Comparison of ENCODE assay signal across 18 cellular contexts in the genomic region with DNA sequence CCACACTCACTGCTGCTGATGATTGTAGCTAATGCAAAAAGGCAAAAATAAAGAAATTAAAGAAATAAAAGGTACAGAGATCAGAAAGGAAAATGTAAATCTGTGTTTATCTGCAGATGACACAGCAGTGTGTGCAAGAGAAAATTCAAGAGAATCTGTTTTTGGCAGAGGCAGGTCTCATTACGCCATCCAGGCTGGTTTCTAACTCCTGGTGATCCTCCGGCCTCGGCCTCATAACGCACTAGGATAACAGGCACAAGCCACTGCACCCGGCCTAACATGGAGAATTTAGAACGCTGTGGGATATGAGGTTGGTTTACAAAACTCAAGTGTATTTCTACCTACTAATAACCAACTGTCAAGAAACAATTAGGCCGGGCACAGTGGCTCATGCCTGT. TPM values are rescaled to one million over a fixed set of nuclear protein-coding genes. Genes with fewer than 3 reads are reported as not detected.
DNase-seq lines count a peak whose midpoint lies in the region; ATAC-seq and TF ChIP-seq lines count a peak whose summit lies in the region.
"Had no signal": no experiment of that assay in that cellular context is flagged by ENCODE, and none has a peak within 500 bp of the region (broad histone marks: within the 10 kb centered on the region; RNA-seq: fewer than 3 reads in every experiment).

No MANE protein-coding gene starts in this region.

- no peaks in the 10 kb centered on the region for H3K9me2 ChIP-seq in DOHH2 (replicated peaks; ENCODE audit: control insufficient read depth, low read length)

- H3K36me3 ChIP-seq in DOHH2 (ENCODE audit: control insufficient read depth, low read length) (peaks cover 78% of the 10 kb centered on the region), A673 (ENCODE audit: insufficient read depth, low read length, poor library complexity, severe bottlenecking) (peaks cover 58% of the 10 kb centered on the region)

- TF ChIP-seq CTCF in DOHH2 (IDR thresholded peaks at IDR 0.05; ENCODE audit: low read depth, low read length, poor library complexity, severe bottlenecking) (no peak), A673 (conservative IDR thresholded peaks at IDR 0.05; ENCODE audit: low read depth, low read length) (no peak)

- peak overlapping the region; percentile 99 for H3K27ac ChIP-seq in DOHH2 (ENCODE audit: low read depth, low read length)
- no peak overlapping the region for H3K27ac ChIP-seq in A673 (ENCODE audit: low read depth, low read length, poor library complexity, severe bottlenecking)
- H3K27ac ChIP-seq: left ventricle myocardium inferior had no signal

- peak overlapping the region; percentile 51 for H3K4me3 ChIP-seq in DOHH2 (ENCODE audit: low read length)
- no peak overlapping the region for H3K4me3 ChIP-seq in A673 (ENCODE audit: low read depth, low read length, poor library complexity, severe bottlenecking)
- H3K4me3 ChIP-seq: left ventricle myocardium inferior, right atrium auricular region had no signal

- H3K9me3 Mint-ChIP-seq in IgD-negative memory B cell (no peaks in the 10 kb centered on the region), naive B cell (no peaks in the 10 kb centered on the region)
- no peaks in the 10 kb centered on the region for H3K9me3 Mint-ChIP-seq in activated T-helper 1 cell treated with anti-CD3 and anti-CD28 coated beads, Interleukin-12 subunit alpha, Interleukin-12 subunit beta, Interleukin-2, Interleukin-4 antibody, amounts not matched to agents 30 ng/mL and 10 ng/mL and 1 ng/mL, durations not matched to agents 14 hours and 24 hours and 36 hours
- H3K9me3 Mint-ChIP-seq: H9 had no signal

- H3K27ac Mint-ChIP-seq in IgD-negative memory B cell (peak overlapping the region; percentile 4 to 81 (median 48)), naive B cell (peak overlapping the region; percentile 14 to 95 (median 84))
- H3K27ac Mint-ChIP-seq in activated T-helper 1 cell treated with anti-CD3 and anti-CD28 coated beads, Interleukin-12 subunit alpha, Interleukin-12 subunit beta, Interleukin-2, Interleukin-4 antibody, amounts not matched to agents 30 ng/mL and 10 ng/mL and 1 ng/mL, durations not matched to agents 14 hours and 24 hours and 36 hours: peak overlapping the region; percentile 50
- H3K27ac Mint-ChIP-seq: H9 had no signal

- no peak for DNase-seq in activated T-helper 1 cell treated with anti-CD3 and anti-CD28 coated beads, Interleukin-12 subunit alpha, Interleukin-12 subunit beta, Interleukin-2, Interleukin-4 antibody, amounts not matched to agents 30 ng/mL and 10 ng/mL and 1 ng/mL, durations not matched to agents 14 hours and 24 hours and 36 hours (ENCODE audit: low spot score)
- DNase-seq in naive B cell (no peak), anterior cingulate cortex (lab: John Stamatoyannopoulos, UW) (no peak), SKM-1 (lab: John Stamatoyannopoulos, UW; ENCODE audit: unreplicated experiment) (no peak), A673 (ENCODE audit: low spot score) (no peak)
- DNase-seq: activated CD4-positive, alpha-beta T cell treated with anti-CD3 and anti-CD28 coated beads for 4 hours; C1 segment of cervical spinal cord; EL; H9; left ventricle myocardium inferior; naive thymus-derived CD4-positive, alpha-beta T cell; NCI-H1105 treated with DMSO at 0.1 percent for 48 hours; stimulated activated CD4-positive, alpha-beta T cell treated with anti-CD3 and anti-CD28 coated beads, Interleukin-2, amount 100 ng/mL, for 48 hours; stimulated activated naive CD8-positive, alpha-beta T cell treated with anti-CD3 and anti-CD28 coated beads, Interleukin-15, Interleukin-2, amounts not matched to agents 100 U/mL and 50 U/mL, for 24 hours had no signal

- no peaks in the 10 kb centered on the region for H4K20me1 ChIP-seq in DOHH2 (ENCODE audit: control insufficient read depth, insufficient read depth, low read depth, low read length)

- H3K9me3 ChIP-seq in DOHH2 (ENCODE audit: control insufficient read depth, insufficient read depth, low read length) (no peaks in the 10 kb centered on the region), A673 (ENCODE audit: low read depth, low read length, poor library complexity, severe bottlenecking) (no peaks in the 10 kb centered on the region)
- H3K9me3 ChIP-seq: left ventricle myocardium inferior, right atrium auricular region had no signal

- H3K4me1 ChIP-seq in DOHH2 (ENCODE audit: control insufficient read depth, low read length): peaks cover 84% of the 10 kb centered on the region
- no peaks in the 10 kb centered on the region for H3K4me1 ChIP-seq in A673 (ENCODE audit: insufficient read depth, low read length, poor library complexity, severe bottlenecking)

- H3K4me1 Mint-ChIP-seq in IgD-negative memory B cell: peaks cover 24 to 44% (median 44%) of the 10 kb centered on the region in 3 donors
- H3K4me1 Mint-ChIP-seq in activated T-helper 1 cell treated with anti-CD3 and anti-CD28 coated beads, Interleukin-12 subunit alpha, Interleukin-12 subunit beta, Interleukin-2, Interleukin-4 antibody, amounts not matched to agents 30 ng/mL and 10 ng/mL and 1 ng/mL, durations not matched to agents 14 hours and 24 hours and 36 hours (ENCODE audit: low read depth): peaks cover 27% of the 10 kb centered on the region
- H3K4me1 Mint-ChIP-seq in naive B cell: peaks cover 47 to 58% (median 51%) of the 10 kb centered on the region in 3 donors
- H3K4me1 Mint-ChIP-seq: H9 had no signal

- H3K79me2 ChIP-seq in DOHH2 (ENCODE audit: control insufficient read depth, low read length): peaks cover 55% of the 10 kb centered on the region

- peaks cover 12% of the 10 kb centered on the region for H3K36me3 Mint-ChIP-seq in IgD-negative memory B cell
- H3K36me3 Mint-ChIP-seq in activated T-helper 1 cell treated with anti-CD3 and anti-CD28 coated beads, Interleukin-12 subunit alpha, Interleukin-12 subunit beta, Interleukin-2, Interleukin-4 antibody, amounts not matched to agents 30 ng/mL and 10 ng/mL and 1 ng/mL, durations not matched to agents 14 hours and 24 hours and 36 hours (ENCODE audit: low read depth): peaks cover 48% of the 10 kb centered on the region
- peaks cover 5 to 15% of the 10 kb centered on the region in 2 donors for H3K36me3 Mint-ChIP-seq in naive B cell

- no peak for ATAC-seq in naive B cell (ENCODE audit: low read depth in 2 of 2)
- ATAC-seq in GM21737 (IDR thresholded peaks at IDR 0.05; ENCODE audit: unreplicated experiment): no peak
- ATAC-seq: stimulated activated naive CD8-positive, alpha-beta T cell treated with anti-CD3 and anti-CD28 coated beads, Interleukin-15, Interleukin-2, amounts not matched to agents 100 U/mL and 50 U/mL, for 24 hours had no signal

- H3K27me3 ChIP-seq in DOHH2 (ENCODE audit: control insufficient read depth, low read length) (no peaks in the 10 kb centered on the region), A673 (replicated peaks; ENCODE audit: insufficient read depth, low read depth, low read length, poor library complexity) (no peaks in the 10 kb centered on the region)
- H3K27me3 ChIP-seq: right atrium auricular region had no signal

- H3K4me2 ChIP-seq in DOHH2 (ENCODE audit: low read length): peak overlapping the region; percentile 82

- POLR2A ChIA-PET in A673 (lab: Charles Lee; ENCODE audit: low non-redundant PET): interaction anchor here (0.6 kb wide), 1 partner anchor 158 kb away, joined by 3 read pairs; no protein-coding TSS in a partner anchor

- peaks cover 56% of the 10 kb centered on the region for H3F3A ChIP-seq in DOHH2 (ENCODE audit: control insufficient read depth, insufficient read depth)

- CTCF ChIA-PET in A673 (lab: Charles Lee): no interaction called here

- intact Hi-C loops in activated T-helper 1 cell treated with anti-CD3 and anti-CD28 coated beads, Interleukin-12 subunit alpha, Interleukin-12 subunit beta, Interleukin-2, Interleukin-4 antibody, amounts not matched to agents 30 ng/mL and 10 ng/mL and 1 ng/mL, durations not matched to agents 14 hours and 24 hours and 36 hours (cut with micrococcal nuclease): no loop called here
- intact Hi-C loops in A673 (cut with micrococcal nuclease; ENCODE audit: unreplicated experiment): no loop called here

- no TSS peak for BruUV-seq in A673 (replicated peaks; lab: Mats Ljungman, UMichigan)

- H3K4me3 Mint-ChIP-seq in IgD-negative memory B cell (peak overlapping the region; percentile 62 to 93 (median 82)), naive B cell (peak overlapping the region; percentile 76 to 98 (median 86))
- no peak overlapping the region for H3K4me3 Mint-ChIP-seq in activated T-helper 1 cell treated with anti-CD3 and anti-CD28 coated beads, Interleukin-12 subunit alpha, Interleukin-12 subunit beta, Interleukin-2, Interleukin-4 antibody, amounts not matched to agents 30 ng/mL and 10 ng/mL and 1 ng/mL, durations not matched to agents 14 hours and 24 hours and 36 hours
- H3K4me3 Mint-ChIP-seq: H9 had no signal

- H3K27me3 Mint-ChIP-seq in IgD-negative memory B cell (no peaks in the 10 kb centered on the region), naive B cell (no peaks in the 10 kb centered on the region)
- no peaks in the 10 kb centered on the region for H3K27me3 Mint-ChIP-seq in activated T-helper 1 cell treated with anti-CD3 and anti-CD28 coated beads, Interleukin-12 subunit alpha, Interleukin-12 subunit beta, Interleukin-2, Interleukin-4 antibody, amounts not matched to agents 30 ng/mL and 10 ng/mL and 1 ng/mL, durations not matched to agents 14 hours and 24 hours and 36 hours (ENCODE audit: insufficient read depth)
- H3K27me3 Mint-ChIP-seq: naive thymus-derived CD4-positive, alpha-beta T cell had no signal

RNA-seq across cellular contexts. Expression of gene CTBP1, which starts 29.4 kb away (rescaled TPM):
- polyA plus RNA-seq in IgD-negative memory B cell (36.5 TPM), naive B cell (ENCODE audit: low read depth in 6 of 6) (10 to 100 TPM; 46.4 to 98.8 (median 79.8) TPM)
- total RNA-seq in activated T-helper 1 cell treated with anti-CD3 and anti-CD28 coated beads, Interleukin-12 subunit alpha, Interleukin-12 subunit beta, Interleukin-2, Interleukin-4 antibody, amounts not matched to agents 30 ng/mL and 10 ng/mL and 1 ng/mL, durations not matched to agents 14 hours and 24 hours and 36 hours: 203 and 206 TPM in 2 replicates
- total RNA-seq in A673 (2021): 187 and 196 TPM in 2 replicates

RNA-seq across cellular contexts. Expression of gene SPON2, which starts 47.2 kb away (rescaled TPM):
- polyA plus RNA-seq in IgD-negative memory B cell (8.6 TPM), naive B cell (ENCODE audit: low read depth in 6 of 6) (1 to 10 TPM in 5 of 6 donors, under 1 TPM in 1; 0.56 to 4.1 (median 1.5) TPM)
- total RNA-seq in activated T-helper 1 cell treated with anti-CD3 and anti-CD28 coated beads, Interleukin-12 subunit alpha, Interleukin-12 subunit beta, Interleukin-2, Interleukin-4 antibody, amounts not matched to agents 30 ng/mL and 10 ng/mL and 1 ng/mL, durations not matched to agents 14 hours and 24 hours and 36 hours: 12.1 and 16.3 TPM in 2 replicates
- 2.3 and 4.8 TPM in 2 replicates for total RNA-seq in A673 (2021)
